In the genomic region with DNA sequence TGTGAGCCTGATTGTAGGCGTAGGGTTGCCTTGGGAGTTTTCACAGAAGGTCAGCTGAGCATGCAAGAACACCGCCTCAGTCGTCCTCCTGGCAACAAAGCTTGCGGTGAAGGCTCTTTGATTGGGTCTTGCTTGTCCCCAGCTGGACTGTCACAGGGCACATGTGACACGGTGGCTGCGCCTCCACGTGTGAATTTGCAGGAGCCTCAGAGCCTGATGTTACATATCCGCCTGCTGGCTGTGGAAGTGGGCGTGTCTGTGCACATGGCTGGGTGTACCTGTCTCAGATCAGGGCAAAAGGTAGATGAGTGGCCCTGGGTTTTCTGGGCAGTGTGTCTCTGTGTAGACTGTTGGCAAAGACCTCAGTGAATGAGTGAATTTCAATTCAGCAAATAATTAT, we compare ENCODE assay signal across 8 cellular contexts.
DNase-seq lines count a peak whose midpoint lies in the region; ATAC-seq lines count a peak whose summit lies in the region.

No MANE protein-coding gene starts in this region.

- POLR2A ChIA-PET in activated CD4-positive, alpha-beta T cell treated with anti-CD3 and anti-CD28 coated beads, Interleukin-2, amount 10 ng/mL, durations not matched to agents 7 days and 5 days (lab: Charles Lee), result no interaction called here

- H3K27ac Mint-ChIP-seq in activated CD4-positive, alpha-beta T cell treated with anti-CD3 and anti-CD28 coated beads, Interleukin-2, amount 10 ng/mL, durations not matched to agents 7 days and 5 days, result no peak overlapping the region
- no peak overlapping the region for H3K27ac Mint-ChIP-seq in activated naive CD8-positive, alpha-beta T cell

- peaks cover 24% of the 10 kb centered on the region for H3K4me1 Mint-ChIP-seq in activated CD4-positive, alpha-beta T cell treated with anti-CD3 and anti-CD28 coated beads, Interleukin-2, amount 10 ng/mL, durations not matched to agents 7 days and 5 days
- H3K4me1 Mint-ChIP-seq in activated naive CD8-positive, alpha-beta T cell (ENCODE audit: low read depth), result peaks cover 19% of the 10 kb centered on the region

- peak; percentile 13 for DNase-seq in activated CD4-positive, alpha-beta T cell treated with anti-CD3 and anti-CD28 coated beads, Interleukin-2, amount 10 ng/mL, durations not matched to agents 7 days and 5 days
- no peak for DNase-seq in activated CD4-positive, alpha-beta T cell treated with anti-CD3 and anti-CD28 coated beads, Interleukin-2, amount 50 U/mL, for 4 hours
- DNase-seq in left kidney (ENCODE audit: low read depth, low spot score) (peak; percentile 84), superior temporal gyrus (ENCODE audit: extremely low spot score) (peak; percentile 32), pons (ENCODE audit: low spot score) (no peak), NCI-H2107 treated with DMSO at 0.1 percent for 48 hours (lab: John Stamatoyannopoulos, UW; ENCODE audit: unreplicated experiment) (no peak)

- peaks cover 5% of the 10 kb centered on the region for H3K36me3 Mint-ChIP-seq in activated CD4-positive, alpha-beta T cell treated with anti-CD3 and anti-CD28 coated beads, Interleukin-2, amount 10 ng/mL, durations not matched to agents 7 days and 5 days (ENCODE audit: low read depth)
- no peaks in the 10 kb centered on the region for H3K36me3 Mint-ChIP-seq in activated naive CD8-positive, alpha-beta T cell

- CTCF ChIA-PET in activated CD4-positive, alpha-beta T cell treated with anti-CD3 and anti-CD28 coated beads, Interleukin-2, amount 10 ng/mL, durations not matched to agents 7 days and 5 days (lab: Charles Lee), result interaction anchor here (1.3 kb wide), 1 partner anchor 11 kb away, joined by 5 read pairs; no protein-coding TSS in a partner anchor

- H3K27me3 Mint-ChIP-seq in activated CD4-positive, alpha-beta T cell treated with anti-CD3 and anti-CD28 coated beads, Interleukin-2, amount 10 ng/mL, durations not matched to agents 7 days and 5 days, result peaks cover 81% of the 10 kb centered on the region
- peaks cover 28% of the 10 kb centered on the region for H3K27me3 Mint-ChIP-seq in activated naive CD8-positive, alpha-beta T cell

- peak overlapping the region; percentile 59 for H3K4me3 Mint-ChIP-seq in activated CD4-positive, alpha-beta T cell treated with anti-CD3 and anti-CD28 coated beads, Interleukin-2, amount 10 ng/mL, durations not matched to agents 7 days and 5 days
- H3K4me3 Mint-ChIP-seq in activated naive CD8-positive, alpha-beta T cell, result peak overlapping the region; percentile 68

- no peak for ATAC-seq in HG03520 (IDR thresholded peaks at IDR 0.05; ENCODE audit: unreplicated experiment)

- no peaks in the 10 kb centered on the region for H3K9me3 Mint-ChIP-seq in activated CD4-positive, alpha-beta T cell treated with anti-CD3 and anti-CD28 coated beads, Interleukin-2, amount 10 ng/mL, durations not matched to agents 7 days and 5 days
- no peaks in the 10 kb centered on the region for H3K9me3 Mint-ChIP-seq in activated naive CD8-positive, alpha-beta T cell (ENCODE audit: low read depth)

Comparison
In these comparisons a context has a peak if more than half of its experiments do, and no peak if none do; other contexts are left out.
1. DNase-seq: peak in activated CD4-positive, alpha-beta T cell treated with anti-CD3 and anti-CD28 coated beads, Interleukin-2, amount 10 ng/mL, durations not matched to agents 7 days and 5 days (single experiment), left kidney (single experiment) and superior temporal gyrus (single experiment); none in activated CD4-positive, alpha-beta T cell treated with anti-CD3 and anti-CD28 coated beads, Interleukin-2, amount 50 U/mL, for 4 hours (0 of 2), pons (single experiment) and NCI-H2107 treated with DMSO at 0.1 percent for 48 hours (single experiment).